8 cellular contexts compared by ENCODE assay signal in the genomic region with DNA sequence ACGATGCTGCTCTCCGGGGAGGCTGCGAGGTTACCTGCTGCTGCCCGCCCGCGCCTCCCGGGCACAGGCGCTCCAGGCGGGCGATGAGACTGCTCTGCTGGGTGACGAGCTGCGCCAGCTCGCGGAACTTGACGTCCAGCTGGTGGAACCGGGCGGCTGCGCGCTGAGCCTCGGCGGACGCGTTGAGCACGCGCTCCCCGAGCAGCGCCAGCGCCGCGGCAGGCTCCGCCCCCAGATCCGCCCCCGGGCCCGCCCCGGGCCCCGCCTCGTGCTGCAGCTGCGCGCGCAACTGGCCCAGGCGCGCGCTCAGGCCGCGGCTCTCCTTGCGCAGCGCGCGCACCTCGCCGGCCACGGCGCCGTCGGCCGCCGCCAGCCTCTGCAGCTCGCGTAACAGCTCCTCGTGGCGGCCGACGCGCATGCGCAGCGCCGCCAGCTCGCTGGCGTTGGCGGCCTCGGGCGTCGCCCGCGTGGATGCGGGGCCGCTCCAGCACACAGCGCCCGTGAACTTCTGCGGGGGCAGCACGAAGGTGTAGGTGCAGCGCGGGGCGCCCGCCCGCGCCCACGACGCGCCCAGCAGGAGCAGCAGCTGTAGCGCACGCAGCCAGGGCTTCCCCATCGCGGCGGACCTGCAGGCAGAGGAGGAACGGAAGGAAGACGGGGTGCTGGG. TPM values are rescaled to one million over a fixed set of nuclear protein-coding genes. Genes with fewer than 3 reads are reported as not detected.
DNase-seq lines count a peak whose midpoint lies in the region; TF ChIP-seq lines count a peak whose summit lies in the region.

No MANE protein-coding gene starts in this region.

- H3K9me2 ChIP-seq in GM23248 (ENCODE audit: insufficient read depth), result no peaks in the 10 kb centered on the region

- DNase-seq in DMS79 treated with DMSO at 0.1 percent for 48 hours (lab: John Stamatoyannopoulos, UW) (peak; percentile 84), GM23248 (peak; percentile 96), RPMI7951 (ENCODE audit: low read depth) (peak; percentile 87), fibroblast of the conjunctiva (ENCODE audit: low read depth) (peak; percentile 79), stomach (peak; percentile 94)
- peak; percentile 87 for DNase-seq in activated effector memory CD4-positive, alpha-beta T cell treated with Interleukin-2 at 50 U/mL for 16 hours

- peak overlapping the region; percentile 78 for H3K9ac ChIP-seq in GM23248

- peaks cover 16% of the 10 kb centered on the region for H3F3A ChIP-seq in GM23248 (ENCODE audit: insufficient read depth)

- H3K27ac ChIP-seq in GM23248 (peak overlapping the region; percentile 53), KOPT-K1 (ENCODE audit: low read depth, low read length, poor library complexity, severe bottlenecking) (peak overlapping the region; percentile 76), stomach (peak overlapping the region; percentile 66 to 89 (median 83))

- no peaks in the 10 kb centered on the region for H3K9me3 ChIP-seq in GM23248 (ENCODE audit: low read depth)
- no peaks in the 10 kb centered on the region for H3K9me3 ChIP-seq in KOPT-K1 (ENCODE audit: insufficient read depth, low read length, poor library complexity, severe bottlenecking)
- H3K9me3 ChIP-seq in neuron (ENCODE audit: low read length), result peaks cover 3% of the 10 kb centered on the region
- H3K9me3 ChIP-seq in stomach, result no peaks in the 10 kb centered on the region

- no peaks in the 10 kb centered on the region for H3K79me2 ChIP-seq in GM23248 (ENCODE audit: insufficient read depth)

- intact Hi-C loops in stomach (cut with DNase I; ENCODE audit: low total_unique reads), result no loop called here

- TF ChIP-seq CTCF in stomach (IDR thresholded peaks at IDR 0.05), result no peak

- in situ Hi-C loops in GM23248 (cut with MboI), result no loop called here

- no peaks in the 10 kb centered on the region for H4K20me1 ChIP-seq in GM23248 (ENCODE audit: insufficient read depth)

- H2AFZ ChIP-seq in GM23248 (peak overlapping the region; percentile 87), neuron (ENCODE audit: low read depth, low read length) (peak overlapping the region; percentile 70)

- H3K4me1 ChIP-seq in GM23248 (ENCODE audit: insufficient read depth), result no peaks in the 10 kb centered on the region
- H3K4me1 ChIP-seq in neuron (ENCODE audit: insufficient read depth, low read length), result peaks cover 2% of the 10 kb centered on the region
- peaks cover 12 to 25% (median 19%) of the 10 kb centered on the region in 4 donors for H3K4me1 ChIP-seq in stomach

- WGBS in GM23248 (ENCODE audit: low coverage in 1 of 2, low lambda C conversion rate in 2 of 2, missing lambda C conversion rate in 2 of 2), 2 experiments, result 1 to 3% methylated on average over 56 to 68 of the region's 97 CpGs
- 0 to 12% (median 4%) methylated on average over 19 to 97 of the region's 97 CpGs for WGBS in stomach, 5 donors

- no peaks in the 10 kb centered on the region; the same call in 1 of the 2 replicates for H3K36me3 ChIP-seq in GM23248 (ENCODE audit: low read depth)
- H3K36me3 ChIP-seq in KOPT-K1 (ENCODE audit: insufficient read depth, low read length), result peaks cover 27% of the 10 kb centered on the region
- H3K36me3 ChIP-seq in neuron (ENCODE audit: insufficient read depth, low read length), result no peaks in the 10 kb centered on the region
- H3K36me3 ChIP-seq in stomach, result peaks cover 4 to 27% (median 26%) of the 10 kb centered on the region in 4 donors

- TF ChIP-seq EP300 in stomach (IDR thresholded peaks at IDR 0.05), result no peak

- H3K27me3 ChIP-seq in GM23248 (replicated peaks; ENCODE audit: insufficient read depth) (no peaks in the 10 kb centered on the region), neuron (ENCODE audit: insufficient read depth, low read length) (no peaks in the 10 kb centered on the region), stomach (no peaks in the 10 kb centered on the region)

- H3K4me2 ChIP-seq in GM23248 (ENCODE audit: unreplicated experiment), result peak overlapping the region; percentile 77

- no peak for TF ChIP-seq POLR2A in stomach (IDR thresholded peaks at IDR 0.05)

- H3K4me3 ChIP-seq in GM23248 (peak overlapping the region; percentile 70), neuron (ENCODE audit: low read length) (peak overlapping the region; percentile 47), stomach (peak overlapping the region; percentile 44 to 67 (median 47))

RNA-seq across cellular contexts. Expression of a gene that starts 6.4 kb away (rescaled TPM):
- total RNA-seq in GM23248 (2014; rRNA removed; shearing (Covaris generic)), result 0.22 and 0.63 TPM in 2 replicates
- polyA plus RNA-seq in GM23248 (2016; fragmentation: Nextera tagmentation; extraction: Ambion mirVana), result 0.46 and 0.58 TPM in 2 replicates
- 0.98 TPM in 1 of 2 replicates, not detected in the other for total RNA-seq in RPMI7951 (2014; rRNA removed; shearing (Covaris generic))
- total RNA-seq in stomach, result 1 to 10 TPM in 2 of 5 donors, not detected in 3; 5.1 to 5.2 TPM
- polyA plus RNA-seq in stomach, result 1 to 10 TPM in 1 of 3 donors, under 1 TPM in 2; 0.68 to 2.3 (median 0.75) TPM

RNA-seq across cellular contexts. Expression of a gene that starts 10.0 kb away (rescaled TPM):
- 30.6 and 33.0 TPM in 2 replicates for total RNA-seq in GM23248 (2014; rRNA removed; shearing (Covaris generic))
- polyA plus RNA-seq in GM23248 (2016; fragmentation: Nextera tagmentation; extraction: Ambion mirVana) (28.4 and 29.8 TPM in 2 replicates), stomach (10 to 100 TPM; 25.3 to 34.1 (median 25.7) TPM)
- total RNA-seq in RPMI7951 (2014; rRNA removed; shearing (Covaris generic)), result 15.6 and 21.9 TPM in 2 replicates
- total RNA-seq in stomach, result 10 to 100 TPM in 4 of 5 donors, 1 to 10 TPM in 1; 7.0 to 62.0 (median 21.4) TPM

RNA-seq across cellular contexts. Expression of a gene that starts 10.1 kb away (rescaled TPM):
- total RNA-seq in GM23248 (2014; rRNA removed; shearing (Covaris generic)), result 39.7 and 47.0 TPM in 2 replicates
- 44.2 and 47.7 TPM in 2 replicates for polyA plus RNA-seq in GM23248 (2016; fragmentation: Nextera tagmentation; extraction: Ambion mirVana)
- total RNA-seq in RPMI7951 (2014; rRNA removed; shearing (Covaris generic)), result 17.8 and 19.3 TPM in 2 replicates
- 10 to 100 TPM in 4 of 5 donors, 1 to 10 TPM in 1; 1.2 to 39.7 (median 20.4) TPM for total RNA-seq in stomach
- polyA plus RNA-seq in stomach, result 10 to 100 TPM; 33.8 to 52.3 (median 41.4) TPM

RNA-seq across cellular contexts. Expression of a gene that starts 15.4 kb away (rescaled TPM):
- total RNA-seq in GM23248 (2014; rRNA removed; shearing (Covaris generic)), result 2.9 and 6.3 TPM in 2 replicates
- 2.5 and 2.8 TPM in 2 replicates for polyA plus RNA-seq in GM23248 (2016; fragmentation: Nextera tagmentation; extraction: Ambion mirVana)
- total RNA-seq in RPMI7951 (2014; rRNA removed; shearing (Covaris generic)), result 1.1 and 1.2 TPM in 2 replicates
- 10 to 100 TPM in 2 of 5 donors, 1 to 10 TPM in 3; 1.8 to 24.8 (median 3.2) TPM for total RNA-seq in stomach
- 1 to 10 TPM; 4.9 to 7.8 (median 5.1) TPM for polyA plus RNA-seq in stomach

RNA-seq across cellular contexts. Expression of a gene that starts 23.6 kb away (rescaled TPM):
- 211 and 259 TPM in 2 replicates for total RNA-seq in GM23248 (2014; rRNA removed; shearing (Covaris generic))
- polyA plus RNA-seq in GM23248 (2016; fragmentation: Nextera tagmentation; extraction: Ambion mirVana) (176 and 179 TPM in 2 replicates), stomach (100 to 1,000 TPM; 206 to 324 (median 225) TPM)
- 264 and 284 TPM in 2 replicates for total RNA-seq in RPMI7951 (2014; rRNA removed; shearing (Covaris generic))
- 100 to 1,000 TPM; 144 to 324 (median 252) TPM for total RNA-seq in stomach

Comparison
In these comparisons a context has a peak if more than half of its experiments do, and no peak if none do; other contexts are left out.
1. Peak in every context shown above with its lines: DNase-seq, H3K4me3 ChIP-seq and H3K27ac ChIP-seq.